ENCODE assay signal across 8 cellular contexts in the genomic region with DNA sequence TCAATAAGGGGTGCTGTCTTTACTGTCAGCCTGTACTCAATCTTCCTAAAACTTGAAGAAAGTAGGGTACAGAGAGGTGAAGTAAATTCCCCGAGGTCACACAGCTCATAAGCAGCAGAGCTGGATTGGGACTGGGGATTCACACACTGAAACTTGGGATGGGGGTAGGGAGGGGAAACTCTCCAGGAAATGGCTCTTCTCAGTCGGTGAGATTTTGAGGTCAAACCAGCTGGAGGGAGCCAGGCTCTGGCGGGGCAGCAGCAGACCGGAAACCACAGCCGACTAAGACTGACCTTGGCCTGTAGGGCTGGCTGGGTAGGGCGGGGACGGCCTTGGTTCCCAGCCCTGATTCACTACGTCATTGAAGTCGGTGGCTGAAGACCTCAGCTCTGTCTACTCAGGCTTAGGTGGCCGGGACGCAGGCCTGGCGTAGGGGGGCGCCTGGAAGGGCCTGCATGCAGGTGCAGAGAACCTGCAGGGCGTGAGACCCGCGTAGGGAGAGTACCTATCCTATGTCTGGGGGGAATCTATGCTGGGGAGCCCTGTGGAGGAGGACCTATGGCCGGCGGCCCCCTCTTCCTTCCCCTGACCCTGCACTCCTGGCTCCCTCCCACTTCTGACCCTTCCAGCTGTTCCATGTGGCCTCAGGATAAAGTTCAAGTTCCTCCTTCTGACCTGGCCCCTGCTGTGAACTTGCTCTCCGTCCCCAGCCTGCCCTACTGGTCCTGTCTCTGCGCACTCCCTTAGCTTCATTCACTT. TPM values are rescaled to one million over a fixed set of nuclear protein-coding genes. Genes with fewer than 3 reads are reported as not detected.
DNase-seq lines count a peak whose midpoint lies in the region; ATAC-seq and TF ChIP-seq lines count a peak whose summit lies in the region.

No MANE protein-coding gene starts in this region.

- H3K4me2 ChIP-seq in MM.1S (ENCODE audit: low read depth, low read length): peak overlapping the region; percentile 81

- 46 to 56% methylated on average over 8 to 20 of the region's 20 CpGs for whole genome bisulfite sequencing in body of pancreas, 2 donors

- H3K9me3 ChIP-seq in MM.1S (replicated peaks; ENCODE audit: insufficient read depth, low read length) (no peaks in the 10 kb centered on the region), body of pancreas (no peaks in the 10 kb centered on the region)

- H3F3A ChIP-seq in MM.1S (ENCODE audit: insufficient read depth, low read length): peaks cover 3% of the 10 kb centered on the region; the same call in 1 of the 2 replicates

- no peaks in the 10 kb centered on the region for H3K79me2 ChIP-seq in MM.1S (ENCODE audit: low read length)

- no peaks in the 10 kb centered on the region for H3K9me2 ChIP-seq in MM.1S (replicated peaks; ENCODE audit: insufficient read depth, low read length)

- peak; percentile 56 for DNase-seq in Caki2 (ENCODE audit: low read depth)
- DNase-seq in MM.1S: peak; percentile 92
- peak; percentile 63 to 87 (median 76) for DNase-seq in body of pancreas
- DNase-seq in inferior parietal cortex (ENCODE audit: extremely low spot score): peak; percentile 10
- peak; percentile 5 to 6 for DNase-seq in stimulated activated CD8-positive, alpha-beta memory T cell treated with anti-CD3 and anti-CD28 coated beads, Interleukin-2, amount 100 ng/mL, for 1 hour (ENCODE audit: low read depth in 2 of 2)
- no peak for DNase-seq in NCI-H2171 treated with DMSO at 0.1 percent for 48 hours (lab: John Stamatoyannopoulos, UW)

- peak in 1 of 3 donors; percentile 21 for TF ChIP-seq POLR2A in body of pancreas (IDR thresholded peaks at IDR 0.05)

- H3K4me3 ChIP-seq in MM.1S (ENCODE audit: low read length) (peak overlapping the region; percentile 8; the same call in 1 of the 2 replicates), body of pancreas (no peak overlapping the region)

- ATAC-seq in GM21717 (IDR thresholded peaks at IDR 0.05; ENCODE audit: unreplicated experiment) (peak; percentile 67), body of pancreas (peak; percentile 90), GM19328 (IDR thresholded peaks at IDR 0.05; ENCODE audit: unreplicated experiment) (no peak)

- TF ChIP-seq CTCF in MM.1S (IDR thresholded peaks at IDR 0.05; ENCODE audit: low read length): no peak
- peak in 1 of 7 experiments; percentile 6 for TF ChIP-seq CTCF in body of pancreas (IDR thresholded peaks at IDR 0.05)

- no peaks in the 10 kb centered on the region for H3K36me3 ChIP-seq in MM.1S (replicated peaks; ENCODE audit: insufficient read depth, low read length)
- no peaks in the 10 kb centered on the region for H3K36me3 ChIP-seq in body of pancreas (replicated peaks in 1 of 2; ENCODE audit: insufficient read depth in 1 of 2, low read depth in 2 of 2)

- H3K9ac ChIP-seq in MM.1S (ENCODE audit: low read length): peak overlapping the region; percentile 19; the same call in 1 of the 2 replicates

- in situ Hi-C loops in Caki2 (cut with HindIII; ENCODE audit: low pct_unique_long_range_greater_than_20kb, low sequenced_read_pairs): no loop called here

- intact Hi-C loops in body of pancreas (cut with DNase I): no loop called here

- H4K20me1 ChIP-seq in MM.1S (ENCODE audit: insufficient read depth, low read length): no peaks in the 10 kb centered on the region

- H2AFZ ChIP-seq in MM.1S (ENCODE audit: low read length): peak overlapping the region; percentile 63

- H3K27ac ChIP-seq in MM.1S (ENCODE audit: low read length) (peak overlapping the region; percentile 47; the same call in 1 of the 2 replicates), body of pancreas (peak overlapping the region; percentile 15 to 75 (median 50))

- H3K27me3 ChIP-seq in MM.1S (replicated peaks; ENCODE audit: insufficient read depth, low read length) (no peaks in the 10 kb centered on the region), body of pancreas (no peaks in the 10 kb centered on the region)

- H3K4me1 ChIP-seq in MM.1S (ENCODE audit: low read length) (peaks cover 14% of the 10 kb centered on the region), body of pancreas (peaks cover 11% of the 10 kb centered on the region)

RNA-seq across cellular contexts. Expression of a gene that starts 11.8 kb away (rescaled TPM):
- total RNA-seq in Caki2 (2014; rRNA removed; shearing (Covaris generic); ENCODE audit: low replicate concordance): not detected in 2 replicates
- not detected for total RNA-seq in body of pancreas

RNA-seq across cellular contexts. Expression of a gene that starts 28.6 kb away (rescaled TPM):
- 2.2 TPM in 1 of 2 replicates, not detected in the other for total RNA-seq in Caki2 (2014; rRNA removed; shearing (Covaris generic); ENCODE audit: low replicate concordance)
- total RNA-seq in body of pancreas: 1 to 10 TPM in 1 of 2 donors, not detected in 1; 2.6 TPM

RNA-seq across cellular contexts. Expression of a gene that starts 44.9 kb away (rescaled TPM):
- 223 and 249 TPM in 2 replicates for total RNA-seq in Caki2 (2014; rRNA removed; shearing (Covaris generic); ENCODE audit: low replicate concordance)
- 100 to 1,000 TPM in 1 of 2 donors, 10 to 100 TPM in 1; 72.6 to 154 TPM for total RNA-seq in body of pancreas
